ENCODE assay signal across 30 cellular contexts in genomic region chrX:73131877-73132276, GRCh38. TPM values are rescaled to one million over a fixed set of nuclear protein-coding genes. Genes with fewer than 3 reads are reported as not detected.
DNase-seq lines count a peak whose midpoint lies in the region; ATAC-seq, FAIRE-seq and TF ChIP-seq lines count a peak whose summit lies in the region.
"Had no signal": no experiment of that assay in that cellular context is flagged by ENCODE, and none has a peak within 500 bp of the region (broad histone marks: within the 10 kb centered on the region; RNA-seq: fewer than 3 reads in every experiment).

No MANE protein-coding gene starts in this region.

- H3K36me3 ChIP-seq in pancreas (no peaks in the 10 kb centered on the region), testis (ENCODE audit: low read depth, missing control alignments) (no peaks in the 10 kb centered on the region)
- H3K36me3 ChIP-seq: BE2C, BLaER1 had no signal

- CTCF ChIA-PET in RWPE1 (lab: Yijun Ruan, JAX) = no interaction called here

- H3K27ac ChIP-seq in pancreas (no peak overlapping the region), RWPE1 (no peak overlapping the region), testis (no peak overlapping the region)
- H3K27ac ChIP-seq: BLaER1 had no signal

- TF ChIP-seq POLR2A in testis (IDR thresholded peaks at IDR 0.05) = no peak

- intact Hi-C loops in left colon (cut with DNase I, micrococcal nuclease) = no loop called here
- intact Hi-C loops in pancreas (cut with DNase I) = no loop called here
- intact Hi-C loops in testis (cut with DNase I; ENCODE audit: low total_unique reads) = no loop called here

- TF ChIP-seq CTCF in pancreas (IDR thresholded peaks at IDR 0.05) (no peak), RWPE1 (conservative IDR thresholded peaks at IDR 0.05; ENCODE audit: low read depth) (no peak), testis (IDR thresholded peaks at IDR 0.05) (no peak)

- POLR2A ChIA-PET in RWPE1 (lab: Yijun Ruan, JAX; ENCODE audit: low non-redundant PET) = no interaction called here

- peak; percentile 56 for FAIRE-seq in pancreas (lab: Jason Lieb, UNC)
- FAIRE-seq: A204.1, GM12878, GM12892, GM18507 had no signal

- H3K4me3 ChIP-seq in pancreas (no peak overlapping the region), testis (no peak overlapping the region)
- H3K4me3 ChIP-seq: BLaER1, GM12878 had no signal

- ATAC-seq in left colon (peak; percentile 66), pancreas (no peak)
- ATAC-seq: GM12878 had no signal

- DNase-seq in left colon (no peak), pancreas (no peak), RWPE1 (ENCODE audit: low spot score) (no peak), NCI-H1092 treated with DMSO at 0.1 percent for 48 hours (lab: John Stamatoyannopoulos, UW) (no peak), testis (no peak)
- DNase-seq: 8988T; ACHN; BE2C; C1 segment of cervical spinal cord; CD4-positive, alpha-beta memory T cell; CD4-positive, CD25-positive, alpha-beta regulatory T cell; CD8-positive, alpha-beta memory T cell; COR-L47; DMS 273 treated with DMSO at 0.1 percent for 48 hours; DMS153; DMS53; DMS79; DND-41; EL; GDM1 had no signal

- no peaks in the 10 kb centered on the region for H3K4me1 ChIP-seq in pancreas
- no peaks in the 10 kb centered on the region for H3K4me1 ChIP-seq in testis
- H3K4me1 ChIP-seq: BE2C, BLaER1 had no signal

- H3K9me3 ChIP-seq in pancreas (no peaks in the 10 kb centered on the region), testis (no peaks in the 10 kb centered on the region)
- H3K9me3 ChIP-seq: BE2C, BLaER1 had no signal

- 70 to 88% methylated on average over 2 of the region's 2 CpGs for WGBS in pancreas, 2 donors
- WGBS in testis, 2 donors = 95% methylated on average over 2 of the region's 2 CpGs; no CpG with 5 or more reads in 1 of the 2 donors

- H3K27me3 ChIP-seq in pancreas (peaks cover 0 to 44% (median 0%) of the 10 kb centered on the region in 4 donors), testis (no peaks in the 10 kb centered on the region)
- H3K27me3 ChIP-seq: BE2C had no signal

RNA-seq across cellular contexts. Expression of gene PABPC1L2A, which starts 52.6 kb away (rescaled TPM):
- total RNA-seq in left colon (not detected), pancreas (not detected), testis (1 to 10 TPM in 1 of 2 donors, under 1 TPM in 1; 0.99 to 1.5 TPM)
- polyA plus RNA-seq in pancreas (not detected), testis (ENCODE audit: insufficient read depth, low read depth, low replicate concordance) (1.0 TPM)
- total RNA-seq: A673; CD4-positive, alpha-beta memory T cell; CD4-positive, CD25-positive, alpha-beta regulatory T cell; CD8-positive, alpha-beta memory T cell; Daoy; G401; GM12878 had no signal
- polyA plus RNA-seq: AG04450; CD14-positive monocyte; CD4-positive, alpha-beta memory T cell; CD4-positive, CD25-positive, alpha-beta regulatory T cell; CD8-positive, alpha-beta memory T cell; GM12878 had no signal
